Comparison of ENCODE assay signal across 8 cellular contexts in genomic region chr22:37309221-37310074, GRCh38. TPM values are rescaled to one million over a fixed set of nuclear protein-coding genes. Genes with fewer than 3 reads are reported as not detected.
DNase-seq lines count a peak whose midpoint lies in the region; ATAC-seq and TF ChIP-seq lines count a peak whose summit lies in the region.

No MANE protein-coding gene starts in this region.

- H3K9me3 ChIP-seq in T-helper 17 cell (ENCODE audit: control insufficient read depth, low read length, poor library complexity, severe bottlenecking), result no peaks in the 10 kb centered on the region

- H3K27me3 Mint-ChIP-seq in T-helper 17 cell, result no peaks in the 10 kb centered on the region

- ATAC-seq in T-helper 17 cell (peak; percentile 51), HG03571 (IDR thresholded peaks at IDR 0.05; ENCODE audit: unreplicated experiment) (no peak)

- peaks cover 56% of the 10 kb centered on the region for H3K4me1 Mint-ChIP-seq in T-helper 17 cell

- TF ChIP-seq POLR2A in GM19193 (IDR thresholded peaks at IDR 0.05; ENCODE audit: extremely low read depth, insufficient read depth, insufficient read length), result peak; percentile 27

- peak overlapping the region; percentile 99 for H3K27ac Mint-ChIP-seq in T-helper 17 cell

- DNase-seq in A172 (ENCODE audit: low spot score) (peak; percentile 72), T-helper 17 cell (peak in 2 of 3 donors; percentile 20 to 22), foreskin melanocyte (no peak), NCI-H1694 treated with DMSO at 0.1 percent for 48 hours (lab: John Stamatoyannopoulos, UW) (no peak), NCI-H2107 (lab: John Stamatoyannopoulos, UW) (no peak)
- DNase-seq in effector CD4-positive, alpha-beta T cell, result peak; percentile 30

- peaks cover 4% of the 10 kb centered on the region for H3K36me3 Mint-ChIP-seq in T-helper 17 cell (ENCODE audit: low read depth)

- H3K4me3 Mint-ChIP-seq in T-helper 17 cell, result peak overlapping the region; percentile 85

RNA-seq across cellular contexts. Expression of gene CYTH4, which starts 27.1 kb away (rescaled TPM):
- 0.26 and 0.43 TPM in 2 replicates for total RNA-seq in A172 (2014; rRNA removed; shearing (Covaris generic))
- 10 to 100 TPM; 89.5 to 98.7 TPM for total RNA-seq in T-helper 17 cell

Comparison
In these comparisons a context has a peak if more than half of its experiments do, and no peak if none do; other contexts are left out.
1. DNase-seq: peak in A172 (single experiment), T-helper 17 cell (2 of 3) and effector CD4-positive, alpha-beta T cell (single experiment); none in foreskin melanocyte (single experiment), NCI-H1694 treated with DMSO at 0.1 percent for 48 hours (single experiment) and NCI-H2107 (single experiment).
2. RNA of gene CYTH4, which starts 27.1 kb away (total RNA-seq): 89.5 to 98.7 TPM in T-helper 17 cell; 0.26 to 0.43 TPM in A172; every median in the first group is over 10 times any median in the second.